Comparison of ENCODE assay signal across 15 cellular contexts in the genomic region with DNA sequence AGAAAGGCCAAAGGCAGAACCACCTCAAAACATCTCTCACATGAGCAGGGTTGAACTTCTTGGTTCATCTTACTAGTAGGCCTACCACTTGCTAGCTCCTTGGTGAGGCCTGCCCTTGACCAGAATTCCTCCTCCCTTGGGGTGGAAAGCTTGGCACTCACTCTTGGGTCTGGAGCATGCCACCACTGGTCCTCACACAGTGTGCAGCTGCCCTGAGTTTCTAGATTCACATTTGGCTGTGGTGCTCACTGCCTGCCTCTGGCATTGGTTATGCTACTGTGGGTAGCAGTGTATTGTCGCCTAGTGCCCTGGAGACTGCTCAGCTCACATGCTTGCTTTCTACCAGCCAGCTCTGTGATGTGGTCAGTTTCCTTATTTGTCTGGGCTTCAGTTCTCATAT. TPM values are rescaled to one million over a fixed set of nuclear protein-coding genes. Genes with fewer than 3 reads are reported as not detected.
DNase-seq lines count a peak whose midpoint lies in the region; ATAC-seq and TF ChIP-seq lines count a peak whose summit lies in the region.
"Had no signal": no experiment of that assay in that cellular context is flagged by ENCODE, and none has a peak within 500 bp of the region (broad histone marks: within the 10 kb centered on the region; RNA-seq: fewer than 3 reads in every experiment).

No MANE protein-coding gene starts in this region.

- intact Hi-C loops in CD4-positive, alpha-beta T cell (cut with DNase I, micrococcal nuclease) = loop anchor here (5.0 to 10.0 kb wide), 3 partner anchors 244 to 596 kb away; a partner anchor contains a TSS
- intact Hi-C loops in left colon (cut with DNase I, micrococcal nuclease) = loop anchor here in 1 of 2 donors (10.0 kb wide), 1 partner anchor 266 kb away; no protein-coding TSS in a partner anchor

- H3K27me3 Mint-ChIP-seq in CD4-positive, alpha-beta T cell = no peaks in the 10 kb centered on the region
- H3K27me3 Mint-ChIP-seq in T-helper 1 cell treated with Interleukin-12 subunit alpha and Interleukin-12 subunit beta and Interleukin-4 antibody, amounts not matched to agents 30 μg/mL and 1 μg/mL, for 36 hours (ENCODE audit: low read depth) = no peaks in the 10 kb centered on the region
- H3K27me3 Mint-ChIP-seq: B cell had no signal

- H3K9me3 ChIP-seq in CD4-positive, alpha-beta T cell (ENCODE audit: control insufficient read depth, low read length) = peaks cover 5% of the 10 kb centered on the region
- no peaks in the 10 kb centered on the region for H3K9me3 ChIP-seq in esophagus (ENCODE audit: control insufficient read depth in 2 of 2, insufficient read depth in 1 of 2, low read depth in 1 of 2, low read length in 1 of 2)
- H3K9me3 ChIP-seq: colonic mucosa, SJCRH30 had no signal

- DNase-seq in CD4-positive, alpha-beta T cell = no peak
- DNase-seq in omental fat pad (ENCODE audit: low spot score) = no peak
- no peak for DNase-seq in NOMO-1 treated with DMSO at 0.1 percent for 48 hours (lab: John Stamatoyannopoulos, UW; ENCODE audit: unreplicated experiment)
- no peak for DNase-seq in left colon
- DNase-seq in NCI-H1105 (lab: John Stamatoyannopoulos, UW) = no peak
- no peak for DNase-seq in inferior parietal cortex (ENCODE audit: extremely low spot score)
- DNase-seq: activated gamma-delta T cell, colonic mucosa, HFFc6, NCI-H526 treated with DMSO at 0.1 percent for 48 hours, SJCRH30 had no signal

- H3K27ac ChIP-seq in CD4-positive, alpha-beta T cell (ENCODE audit: low read depth, low read length) = peak overlapping the region; percentile 88
- no peak overlapping the region for H3K27ac ChIP-seq in esophagus (ENCODE audit: low read depth in 2 of 2, low read length in 1 of 2)
- H3K27ac ChIP-seq: colonic mucosa, SJCRH30 had no signal

- no peak for ATAC-seq in CD4-positive, alpha-beta T cell (ENCODE audit: poor library complexity)
- ATAC-seq in omental fat pad (ENCODE audit: low FRiP score) (peak; percentile 39), left colon (no peak)
- ATAC-seq: HepG2 had no signal

- no peaks in the 10 kb centered on the region for H3K9me3 Mint-ChIP-seq in CD4-positive, alpha-beta T cell
- H3K9me3 Mint-ChIP-seq in T-helper 1 cell treated with Interleukin-12 subunit alpha and Interleukin-12 subunit beta and Interleukin-4 antibody, amounts not matched to agents 30 μg/mL and 1 μg/mL, for 36 hours = peaks cover 8% of the 10 kb centered on the region

- TF ChIP-seq CTCF in CD4-positive, alpha-beta T cell (IDR thresholded peaks at IDR 0.05) = no peak
- no peak for TF ChIP-seq CTCF in omental fat pad (IDR thresholded peaks at IDR 0.05)

- CTCF ChIA-PET in CD4-positive, alpha-beta T cell (lab: Charles Lee) = interaction anchor here (0.7 to 9.5 kb wide), 5 partner anchors 12 to 49 kb away, joined by 3 to 208 read pairs (median 4); a partner anchor contains a TSS

- H3K27me3 ChIP-seq in CD4-positive, alpha-beta T cell (ENCODE audit: control insufficient read depth, insufficient read depth, low read length) = no peaks in the 10 kb centered on the region
- H3K27me3 ChIP-seq in esophagus (ENCODE audit: control insufficient read depth in 1 of 2, insufficient read depth in 2 of 2, low read length in 2 of 2) = no peaks in the 10 kb centered on the region
- H3K27me3 ChIP-seq: colonic mucosa, SJCRH30 had no signal

- H3K4me3 ChIP-seq in esophagus (ENCODE audit: low read depth in 1 of 2, low read length in 2 of 2) = peak overlapping the region; percentile 9 to 17
- H3K4me3 ChIP-seq: SJCRH30 had no signal

- H3K4me1 ChIP-seq in esophagus (ENCODE audit: control insufficient read depth in 2 of 2, insufficient read depth in 2 of 2, low read length in 1 of 2) = no peaks in the 10 kb centered on the region
- H3K4me1 ChIP-seq: colonic mucosa, SJCRH30 had no signal

- H3K27ac Mint-ChIP-seq in CD4-positive, alpha-beta T cell = peak overlapping the region; percentile 92
- H3K27ac Mint-ChIP-seq in T-helper 1 cell treated with Interleukin-12 subunit alpha and Interleukin-12 subunit beta and Interleukin-4 antibody, amounts not matched to agents 30 μg/mL and 1 μg/mL, for 36 hours = peak overlapping the region; percentile 92
- H3K27ac Mint-ChIP-seq: B cell, HFFc6 had no signal

- WGBS in esophagus, 2 donors = 42 to 72% methylated on average over 1 of the region's 1 CpG

- peaks cover 77% of the 10 kb centered on the region for H3K4me1 Mint-ChIP-seq in CD4-positive, alpha-beta T cell (ENCODE audit: low read depth)
- H3K4me1 Mint-ChIP-seq in T-helper 1 cell treated with Interleukin-12 subunit alpha and Interleukin-12 subunit beta and Interleukin-4 antibody, amounts not matched to agents 30 μg/mL and 1 μg/mL, for 36 hours (ENCODE audit: low read depth) = peaks cover 59% of the 10 kb centered on the region

- POLR2A ChIA-PET in CD4-positive, alpha-beta T cell (lab: Charles Lee) = interaction anchor here (0.8 to 9.8 kb wide), 9 partner anchors 16 to 554 kb away, joined by 3 to 211 read pairs (median 5); a partner anchor contains a TSS

- H3K36me3 Mint-ChIP-seq in CD4-positive, alpha-beta T cell (ENCODE audit: low read depth) = peaks cover 75% of the 10 kb centered on the region
- H3K36me3 Mint-ChIP-seq in T-helper 1 cell treated with Interleukin-12 subunit alpha and Interleukin-12 subunit beta and Interleukin-4 antibody, amounts not matched to agents 30 μg/mL and 1 μg/mL, for 36 hours (ENCODE audit: low read depth) = peaks cover 53% of the 10 kb centered on the region

- peaks cover under 1 to 3% of the 10 kb centered on the region in 2 donors for H3K36me3 ChIP-seq in esophagus (ENCODE audit: control insufficient read depth in 2 of 2, insufficient read depth in 2 of 2, low read length in 1 of 2)
- H3K36me3 ChIP-seq: colonic mucosa had no signal

- peak overlapping the region; percentile 95 for H3K4me3 Mint-ChIP-seq in CD4-positive, alpha-beta T cell
- H3K4me3 Mint-ChIP-seq in T-helper 1 cell treated with Interleukin-12 subunit alpha and Interleukin-12 subunit beta and Interleukin-4 antibody, amounts not matched to agents 30 μg/mL and 1 μg/mL, for 36 hours = peak overlapping the region; percentile 89
- H3K4me3 Mint-ChIP-seq: B cell, HFFc6 had no signal

RNA-seq across cellular contexts. Expression of a gene that starts 23.7 kb away (rescaled TPM):
- total RNA-seq in CD4-positive, alpha-beta T cell = 100 to 1,000 TPM; 135 TPM
- 1 to 10 TPM; 4.9 to 6.6 TPM for polyA plus RNA-seq in esophagus
- total RNA-seq in omental fat pad (10 to 100 TPM; 13.7 to 21.3 (median 15.2) TPM), left colon (10 to 100 TPM; 29.1 to 31.7 TPM)

RNA-seq across cellular contexts. Expression of a gene that starts 23.9 kb away (rescaled TPM):
- 10 to 100 TPM; 10.5 to 12.8 TPM for total RNA-seq in CD4-positive, alpha-beta T cell
- polyA plus RNA-seq in esophagus = 1 to 10 TPM; 5.2 to 7.8 TPM
- 10 to 100 TPM; 16.7 to 33.7 (median 30.4) TPM for total RNA-seq in omental fat pad
- 10 to 100 TPM; 19.6 to 22.7 TPM for total RNA-seq in left colon

Comparison
In these comparisons a context has a peak if more than half of its experiments do, and no peak if none do; other contexts are left out.
1. RNA of a gene that starts 23.7 kb away (total RNA-seq): 135 TPM in CD4-positive, alpha-beta T cell; 29.1 to 31.7 TPM in left colon and 13.7 to 21.3 TPM in omental fat pad; every median in the first group is over 4 times any median in the second.